In genomic region chr19:18790566-18791314, GRCh38 we compare ENCODE assay signal across 1 cellular context.
TF ChIP-seq lines count a peak whose summit lies in the region.

Gene COMP, minus strand, starts transcription at chr19:18791305. Its CDS starts 36 bp downstream, at chr19:18791269.

TF ChIP-seq in HepG2, 621 proteins besides CTCF, POLR2A, EP300 and RAD21 (continued from another document):
- TF ChIP-seq TFDP2 (CRISPR knock-in tag; IDR thresholded peaks at IDR 0.05) (no peak), STAT5B (CRISPR knock-in tag; IDR thresholded peaks at IDR 0.05) (no peak), HES4 (CRISPR knock-in tag; IDR thresholded peaks at IDR 0.05; ENCODE audit: borderline replicate concordance) (no peak), CENPX (CRISPR knock-in tag; IDR thresholded peaks at IDR 0.05) (no peak), TBL1XR1 (IDR thresholded peaks at IDR 0.05; ENCODE audit: borderline replicate concordance, low read length, partially characterized antibody) (no peak), ZNF772 (CRISPR knock-in tag; IDR thresholded peaks at IDR 0.05) (0 out of 2 replicates have a peak, but pooled peaks have one; percentile 25), ZNF331 (CRISPR knock-in tag; IDR thresholded peaks at IDR 0.05) (no peak), ZNF251 (CRISPR knock-in tag; IDR thresholded peaks at IDR 0.05) (no peak), ZNF329 (CRISPR knock-in tag; IDR thresholded peaks at IDR 0.05; ENCODE audit: low read depth) (no peak), NBN (conservative IDR thresholded peaks at IDR 0.05) (no peak), ZFP36 (IDR thresholded peaks at IDR 0.05; ENCODE audit: borderline replicate concordance, low read depth, low read length, partially characterized antibody) (no peak), ZNF782 (CRISPR knock-in tag; IDR thresholded peaks at IDR 0.05; ENCODE audit: borderline replicate concordance) (no peak), KDM1A (CRISPR knock-in tag; IDR thresholded peaks at IDR 0.05) (no peak), ZBTB37 (CRISPR knock-in tag; IDR thresholded peaks at IDR 0.05) (no peak), ZNF564 (CRISPR knock-in tag; IDR thresholded peaks at IDR 0.05) (peak; percentile 77; the same call in 1 of the 2 replicates), ZFP91 (CRISPR knock-in tag; IDR thresholded peaks at IDR 0.05; ENCODE audit: borderline replicate concordance) (0 out of 2 replicates have a peak, but pooled peaks have one; percentile 18), ZBTB3 (CRISPR knock-in tag; IDR thresholded peaks at IDR 0.05; ENCODE audit: borderline replicate concordance, low read depth) (no peak), HNRNPLL (IDR thresholded peaks at IDR 0.05; ENCODE audit: low read depth, low read length, poor library complexity, severe bottlenecking) (peak; percentile 77), TBX2 (CRISPR knock-in tag; IDR thresholded peaks at IDR 0.05; ENCODE audit: borderline replicate concordance) (0 out of 2 replicates have a peak, but pooled peaks have one; percentile 34), BCL6 (CRISPR knock-in tag; IDR thresholded peaks at IDR 0.05) (peak; percentile 11; the same call in 1 of the 2 replicates), BRCA1 (CRISPR knock-in tag; IDR thresholded peaks at IDR 0.05) (no peak), ZNF558 (CRISPR knock-in tag; IDR thresholded peaks at IDR 0.05; ENCODE audit: borderline replicate concordance) (no peak), PATZ1 (CRISPR knock-in tag; IDR thresholded peaks at IDR 0.05) (no peak), CCDC6 (CRISPR knock-in tag; IDR thresholded peaks at IDR 0.05) (no peak), MAF1 (CRISPR knock-in tag; IDR thresholded peaks at IDR 0.05; ENCODE audit: borderline replicate concordance) (no peak), ZMYM3 (CRISPR knock-in tag; IDR thresholded peaks at IDR 0.05) (no peak), ZNF30 (CRISPR knock-in tag; IDR thresholded peaks at IDR 0.05) (no peak)
